In the genomic region with DNA sequence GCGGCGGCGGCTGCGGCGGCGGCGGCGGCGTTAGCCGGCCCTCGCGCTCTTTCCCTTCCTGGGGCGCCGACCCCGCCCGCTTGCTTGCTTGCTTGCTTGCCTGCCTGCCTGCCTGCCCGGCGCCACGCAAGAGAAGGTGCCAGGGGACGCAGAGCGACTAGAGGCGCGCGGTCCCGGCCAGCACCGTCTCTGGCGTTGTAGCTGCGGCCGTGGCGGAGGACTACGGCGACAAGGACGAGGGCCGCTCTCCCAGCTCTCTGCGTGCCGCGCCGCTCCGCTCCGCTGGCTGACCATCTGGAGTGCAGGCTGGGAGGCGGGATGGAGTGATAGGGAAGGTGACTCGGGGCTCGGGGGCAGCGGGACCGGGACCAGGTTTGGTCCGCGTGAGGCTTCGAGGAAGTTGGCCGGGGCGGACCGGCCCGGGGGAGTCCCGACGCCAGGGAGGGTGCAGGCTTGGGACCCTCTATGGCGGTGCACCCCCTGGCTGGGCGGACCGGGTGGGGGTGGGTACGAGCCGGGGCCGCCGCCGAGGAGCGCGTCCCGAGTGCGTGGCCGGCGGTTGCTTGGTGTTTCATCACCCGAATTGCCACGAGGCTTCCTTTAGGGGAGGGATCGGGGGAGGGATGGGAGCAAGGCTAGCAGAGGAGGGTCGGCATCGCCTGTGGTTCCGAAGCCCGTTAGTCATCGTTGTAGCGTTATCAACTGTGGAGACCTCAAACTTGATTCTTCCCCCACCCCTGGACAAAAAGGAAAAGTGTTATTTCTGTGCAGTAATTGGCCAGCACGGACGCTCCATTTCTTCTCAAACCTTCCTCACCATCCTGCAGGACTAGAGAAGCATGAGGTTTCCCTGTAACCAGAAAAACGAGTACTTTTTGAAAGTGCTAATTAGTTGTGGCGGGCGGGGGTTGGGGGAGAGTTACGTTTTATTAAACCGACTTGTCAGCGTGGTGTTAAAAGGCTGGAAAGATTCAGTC, we compare ENCODE assay signal across 8 cellular contexts. TPM values are rescaled to one million over a fixed set of nuclear protein-coding genes. Genes with fewer than 3 reads are reported as not detected.
DNase-seq lines count a peak whose midpoint lies in the region; ATAC-seq and TF ChIP-seq lines count a peak whose summit lies in the region.

No MANE protein-coding gene starts in this region.

- H3K4me1 ChIP-seq in SJCRH30, result no peaks in the 10 kb centered on the region
- peaks cover 31% of the 10 kb centered on the region for H3K4me1 ChIP-seq in osteoblast (ENCODE audit: insufficient read depth, low read length)
- H3K4me1 ChIP-seq in transverse colon, result peaks cover 0 to 13% (median 9%) of the 10 kb centered on the region in 4 donors

- H3K4me3 Mint-ChIP-seq in Calu3 (ENCODE audit: low read depth, unreplicated experiment), result peak overlapping the region; percentile 99

- DNase-seq in Calu3 (peak; percentile 79), HL-60 (ENCODE audit: low read depth in 1 of 2, low spot score in 1 of 2) (peak; percentile 57 to 86), SJCRH30 (peak; percentile 68 to 72), glomerular visceral epithelial cell (ENCODE audit: extremely low spot score) (peak; percentile 74), osteoblast (ENCODE audit: insufficient read length, low spot score, missing footprints) (peak; percentile 96), transverse colon (peak; percentile 58)
- peak; percentile 84 for DNase-seq in activated naive CD4-positive, alpha-beta T cell treated with anti-CD3 and anti-CD28 coated beads, Interleukin-2, amount 50 U/mL, for 16 hours

- peaks cover 50% of the 10 kb centered on the region for H3K79me2 ChIP-seq in osteoblast (ENCODE audit: insufficient read depth, low read length)

- peaks cover 13% of the 10 kb centered on the region for H4K20me1 ChIP-seq in osteoblast (ENCODE audit: insufficient read depth, low read length)

- H2AFZ ChIP-seq in osteoblast (ENCODE audit: low read length), result peak overlapping the region; percentile 68

- ATAC-seq in GM19438 (IDR thresholded peaks at IDR 0.05; ENCODE audit: low read depth, unreplicated experiment), result peak; percentile 33

- H3K36me3 ChIP-seq in SJCRH30 (peaks cover 1% of the 10 kb centered on the region), osteoblast (ENCODE audit: insufficient read depth, low read length) (peaks cover 4% of the 10 kb centered on the region), transverse colon (no peaks in the 10 kb centered on the region)

- intact Hi-C loops in Calu3 (cut with micrococcal nuclease; ENCODE audit: unreplicated experiment), result no loop called here
- intact Hi-C loops in transverse colon (cut with DNase I; ENCODE audit: low total_unique reads), result no loop called here

- H3K36me3 Mint-ChIP-seq in Calu3 (ENCODE audit: insufficient read depth, unreplicated experiment), result peaks cover 53% of the 10 kb centered on the region

- peak overlapping the region; percentile 66 for H3K4me3 ChIP-seq in HL-60 (replicated peaks; ENCODE audit: insufficient read depth, low read length)
- peak overlapping the region; percentile 99 for H3K4me3 ChIP-seq in SJCRH30
- H3K4me3 ChIP-seq in osteoblast (ENCODE audit: insufficient read depth, low read length), result peak overlapping the region; percentile 96
- peak overlapping the region; percentile 57 to 92 (median 84) for H3K4me3 ChIP-seq in transverse colon

- H3K4me1 Mint-ChIP-seq in Calu3 (ENCODE audit: low read depth, unreplicated experiment), result peaks cover 19% of the 10 kb centered on the region

- H3K27ac ChIP-seq in HL-60 (replicated peaks) (peak overlapping the region; percentile 98), SJCRH30 (peak overlapping the region; percentile 99), osteoblast (ENCODE audit: low read depth, low read length) (peak overlapping the region; percentile 73), transverse colon (peak overlapping the region; percentile 94 to 100 (median 96))

- peak overlapping the region; percentile 99 for H3K27ac Mint-ChIP-seq in Calu3 (ENCODE audit: unreplicated experiment)

- no peaks in the 10 kb centered on the region for H3K27me3 ChIP-seq in HL-60 (ENCODE audit: insufficient read depth, poor library complexity, severe bottlenecking)
- H3K27me3 ChIP-seq in SJCRH30, result no peaks in the 10 kb centered on the region
- no peaks in the 10 kb centered on the region for H3K27me3 ChIP-seq in osteoblast (ENCODE audit: insufficient read depth, low read length)
- no peaks in the 10 kb centered on the region for H3K27me3 ChIP-seq in transverse colon

- H3K27me3 Mint-ChIP-seq in Calu3 (ENCODE audit: unreplicated experiment), result no peaks in the 10 kb centered on the region

- no peak for TF ChIP-seq EP300 in transverse colon (IDR thresholded peaks at IDR 0.05; ENCODE audit: low read depth)

- peak; percentile 57 for TF ChIP-seq POLR2A in transverse colon (IDR thresholded peaks at IDR 0.05)

- no peaks in the 10 kb centered on the region for H3K9me3 ChIP-seq in SJCRH30 (replicated peaks)
- no peaks in the 10 kb centered on the region for H3K9me3 ChIP-seq in osteoblast (ENCODE audit: low read depth, low read length)
- H3K9me3 ChIP-seq in transverse colon, result no peaks in the 10 kb centered on the region

- no peaks in the 10 kb centered on the region for H3K9me3 Mint-ChIP-seq in Calu3 (ENCODE audit: low read depth, unreplicated experiment)

- no peak for TF ChIP-seq CTCF in Calu3 (IDR thresholded peaks at IDR 0.05; ENCODE audit: unreplicated experiment)
- TF ChIP-seq CTCF in HL-60 (IDR thresholded peaks at IDR 0.05; ENCODE audit: insufficient read depth, low read length), result no peak
- no peak for TF ChIP-seq CTCF in osteoblast (IDR thresholded peaks at IDR 0.05; ENCODE audit: extremely low read depth, low read depth, low read length)
- peak in 2 of 5 experiments; percentile 11 to 17 for TF ChIP-seq CTCF in transverse colon (IDR thresholded peaks at IDR 0.05)

- H3K4me2 ChIP-seq in osteoblast (ENCODE audit: insufficient read depth, low read length), result peak overlapping the region; percentile 87

- in situ Hi-C loops in transverse colon (cut with MboI; ENCODE audit: low pct_ligation_motif_present in 1 of 4, low pct_unique_long_range_greater_than_20kb in 1 of 4, low sequenced_read_pairs in 3 of 4), result loop anchor here in 1 of 4 donors (25.0 kb wide), 1 partner anchor 567 kb away; the partner anchor contains the start of gene SRGAP1

- CTCF ChIA-PET in Calu3 (lab: Charles Lee), result no interaction called here

- no TSS peak for BruUV-seq in Calu3 (replicated peaks; lab: Mats Ljungman, UMichigan)

- 0 to 1% methylated on average over 9 to 69 of the region's 85 CpGs for WGBS in transverse colon (ENCODE audit: low coverage in 1 of 2), 2 donors

RNA-seq across cellular contexts. Expression of gene XPOT, which starts 0.6 kb away (rescaled TPM):
- total RNA-seq in Calu3 (2022) (125 and 140 TPM in 2 replicates), osteoblast (208 and 217 TPM in 2 replicates), transverse colon (10 to 100 TPM; 15.7 to 56.9 (median 27.0) TPM)
- 76.4 and 86.0 TPM in 2 replicates for total RNA-seq in SJCRH30 (2014; rRNA removed; shearing (Covaris generic))

RNA-seq across cellular contexts. Expression of gene C12orf56, which starts 14.2 kb away (rescaled TPM):
- 3.8 and 4.7 TPM in 2 replicates for total RNA-seq in Calu3 (2022)
- not detected in 2 replicates for total RNA-seq in SJCRH30 (2014; rRNA removed; shearing (Covaris generic))
- under 0.01 and 0.36 TPM in 2 replicates for total RNA-seq in osteoblast
- under 1 TPM in 2 of 4 donors, not detected in 2; 0.32 to 0.41 TPM for total RNA-seq in transverse colon

RNA-seq across cellular contexts. Expression of gene TBK1, which starts 47.2 kb away (rescaled TPM):
- 40.4 and 42.9 TPM in 2 replicates for total RNA-seq in Calu3 (2022)
- total RNA-seq in SJCRH30 (2014; rRNA removed; shearing (Covaris generic)), result 27.3 and 31.5 TPM in 2 replicates
- 34.8 and 36.2 TPM in 2 replicates for total RNA-seq in osteoblast
- total RNA-seq in transverse colon, result 10 to 100 TPM in 3 of 4 donors, 1 to 10 TPM in 1; 6.4 to 25.9 (median 17.1) TPM

Comparison
In these comparisons a context has a peak if more than half of its experiments do, and no peak if none do; other contexts are left out.
1. Peak in every context shown above with its lines: DNase-seq, ATAC-seq, H3K4me3 ChIP-seq and H3K27ac ChIP-seq.